1 cellular context compared by ENCODE assay signal in genomic region chr2:96926236-96926635, GRCh38.
TF ChIP-seq lines count a peak whose summit lies in the region.

No MANE protein-coding gene starts in this region.

TF ChIP-seq in H1, 55 proteins besides CTCF, POLR2A, EP300 and RAD21:
- TF ChIP-seq RBBP5 (IDR thresholded peaks at IDR 0.05; ENCODE audit: borderline replicate concordance, low read depth, low read length) (no peak), SIRT6 (IDR thresholded peaks at IDR 0.05; ENCODE audit: low read length) (no peak)
